In the genomic region with DNA sequence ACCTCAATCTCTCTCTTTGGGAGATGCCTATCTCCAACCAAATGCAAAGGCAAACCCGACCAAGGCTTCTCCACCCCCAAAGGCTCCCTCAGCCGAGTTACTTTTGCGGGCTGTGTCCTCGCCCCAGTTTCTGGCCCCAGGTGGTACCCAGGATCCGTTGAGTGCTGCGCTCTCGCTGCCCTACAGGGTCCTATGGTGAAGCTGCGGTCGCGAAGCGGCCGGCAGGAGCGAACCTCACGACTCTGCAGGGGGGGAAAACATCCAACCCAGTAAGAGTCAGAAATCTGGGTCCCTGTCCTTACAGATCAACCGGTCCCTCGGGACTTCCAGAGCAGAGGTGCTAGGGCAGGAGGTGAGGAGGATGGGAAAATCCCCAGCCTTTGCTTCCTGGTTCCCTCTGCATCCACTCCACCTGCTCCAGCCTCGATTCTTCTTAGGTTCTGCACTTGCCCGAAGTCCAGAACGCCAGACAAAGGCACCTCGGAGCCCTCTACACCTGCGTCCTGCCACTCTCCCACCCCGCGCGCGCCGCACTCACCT, we compare ENCODE assay signal across 8 cellular contexts. TPM values are rescaled to one million over a fixed set of nuclear protein-coding genes. Genes with fewer than 3 reads are reported as not detected.
DNase-seq lines count a peak whose midpoint lies in the region; ATAC-seq and TF ChIP-seq lines count a peak whose summit lies in the region.

No MANE protein-coding gene starts in this region.

- peaks cover 33% of the 10 kb centered on the region for H3K27me3 ChIP-seq in IMR-90 (ENCODE audit: control insufficient read depth, insufficient read depth, low read length)
- H3K27me3 ChIP-seq in muscle layer of duodenum (ENCODE audit: low read depth, low read length), result no peaks in the 10 kb centered on the region

- H3K9me3 ChIP-seq in IMR-90 (ENCODE audit: control insufficient read depth, insufficient read depth, low read length), result no peaks in the 10 kb centered on the region
- H3K9me3 ChIP-seq in muscle layer of duodenum (ENCODE audit: control insufficient read depth in 1 of 2, low read length in 2 of 2), result no peaks in the 10 kb centered on the region

- no peak overlapping the region for H3K9ac ChIP-seq in IMR-90 (ENCODE audit: low read depth, low read length)

- H3K4me3 ChIP-seq in IMR-90 (ENCODE audit: insufficient read depth, low read depth, low read length) (peak overlapping the region; percentile 17; the same call in 1 of the 2 replicates), muscle layer of duodenum (ENCODE audit: low read depth in 1 of 2, low read length in 2 of 2) (peak overlapping the region; percentile 71 to 77)

- H3K4ac ChIP-seq in IMR-90 (ENCODE audit: low read depth, low read length), result no peak overlapping the region

- 3% methylated on average over 15 of the region's 26 CpGs; no CpG with 5 or more reads in 1 of the 2 experiments for WGBS in IMR-90 (ENCODE audit: extremely low coverage in 2 of 2, insufficient read length in 1 of 2), 2 experiments

- intact Hi-C loops in activated CD4-positive, alpha-beta T cell treated with anti-CD3 and anti-CD28 coated beads, Interleukin-2, amount 10 ng/mL, durations not matched to agents 24 days and 14 days (cut with micrococcal nuclease), result loop anchor here (10.0 kb wide), 1 partner anchor 693 kb away; no protein-coding TSS in a partner anchor
- intact Hi-C loops in IMR-90 (cut with micrococcal nuclease), result loop anchor here (1.0 kb wide), 1 partner anchor 846 kb away; no protein-coding TSS in a partner anchor

- no peak overlapping the region for H2BK15ac ChIP-seq in IMR-90 (ENCODE audit: low read depth, low read length)

- dilution Hi-C loops in IMR-90 (cut with HindIII; ENCODE audit: low sequenced_read_pairs, unreplicated experiment), result no loop called here

- H3K36me3 ChIP-seq in IMR-90 (ENCODE audit: control insufficient read depth, insufficient read depth, low read length) (no peaks in the 10 kb centered on the region), muscle layer of duodenum (ENCODE audit: control insufficient read depth in 1 of 2, insufficient read depth in 2 of 2, low read length in 2 of 2) (no peaks in the 10 kb centered on the region)

- no peak overlapping the region for H2BK20ac ChIP-seq in IMR-90 (ENCODE audit: low read depth, low read length)

- no peak for TF ChIP-seq CTCF in IMR-90 (conservative IDR thresholded peaks at IDR 0.05; ENCODE audit: low read depth, low read length)

- no peak overlapping the region for H3K56ac ChIP-seq in IMR-90 (ENCODE audit: extremely low read depth, insufficient read depth, low read length)

- CTCF ChIA-PET in IMR-90 (lab: Yijun Ruan, JAX), result no interaction called here

- ATAC-seq in IMR-90 (ENCODE audit: low read depth), result no peak
- ATAC-seq in activated CD4-positive, CD25-positive, alpha-beta regulatory T cell treated with anti-CD3 and anti-CD28 coated beads, Interleukin-2, amount 50 U/mL, for 24 hours, result no peak

- no peak overlapping the region for H3K23ac ChIP-seq in IMR-90 (ENCODE audit: low read depth, low read length)

- H3K18ac ChIP-seq in IMR-90 (ENCODE audit: low read depth, low read length), result no peak overlapping the region

- H3K9me3 Mint-ChIP-seq in activated CD4-positive, alpha-beta T cell treated with anti-CD3 and anti-CD28 coated beads, Interleukin-2, amount 10 ng/mL, durations not matched to agents 24 days and 14 days, result no peaks in the 10 kb centered on the region

- DNase-seq in activated CD4-positive, alpha-beta T cell treated with anti-CD3 and anti-CD28 coated beads, Interleukin-2, amount 10 ng/mL, durations not matched to agents 24 days and 14 days, result no peak
- no peak for DNase-seq in activated CD4-positive, alpha-beta T cell treated with anti-CD3 and anti-CD28 coated beads, Interleukin-2, amount 50 U/mL, for 4 hours
- DNase-seq in IMR-90, result no peak
- no peak for DNase-seq in inferior parietal cortex (ENCODE audit: extremely low spot score)
- DNase-seq in NCI-H2029 treated with DMSO at 0.1 percent for 48 hours (lab: John Stamatoyannopoulos, UW), result no peak

- in situ Hi-C loops in IMR-90 (cut with MboI; ENCODE audit: low sequenced_read_pairs), result no loop called here

- no TSS peak for BruUV-seq in IMR-90 (replicated peaks; lab: Mats Ljungman, UMichigan)

- no peak overlapping the region for H3K14ac ChIP-seq in IMR-90 (replicated peaks; ENCODE audit: low read depth, low read length)

- peaks cover 8% of the 10 kb centered on the region for H3K4me1 Mint-ChIP-seq in activated CD4-positive, alpha-beta T cell treated with anti-CD3 and anti-CD28 coated beads, Interleukin-2, amount 10 ng/mL, durations not matched to agents 24 days and 14 days

- H3K4me1 ChIP-seq in IMR-90 (ENCODE audit: control insufficient read depth, insufficient read depth, low read length) (no peaks in the 10 kb centered on the region), muscle layer of duodenum (ENCODE audit: control insufficient read depth in 1 of 2, insufficient read depth in 2 of 2, low read length in 2 of 2) (peaks cover 0 to 21% of the 10 kb centered on the region in 2 donors)

- no peaks in the 10 kb centered on the region for H3K79me1 ChIP-seq in IMR-90 (ENCODE audit: low read depth in 1 of 2, low read length in 2 of 2)

- peak overlapping the region; percentile 14 for H2AFZ ChIP-seq in IMR-90 (replicated peaks; ENCODE audit: low read length, poor library complexity)

- H4K91ac ChIP-seq in IMR-90 (ENCODE audit: insufficient read depth, low read depth, low read length), result no peak overlapping the region

- TF ChIP-seq POLR2A in IMR-90 (IDR thresholded peaks at IDR 0.05; ENCODE audit: low read depth, low read length), result no peak

- H2BK120ac ChIP-seq in IMR-90 (ENCODE audit: low read depth, low read length), result no peak overlapping the region

- no peak for TF ChIP-seq RAD21 in IMR-90 (IDR thresholded peaks at IDR 0.05; ENCODE audit: low read length)

- H3K9me1 ChIP-seq in IMR-90 (ENCODE audit: insufficient read depth, low read length), result no peaks in the 10 kb centered on the region

- POLR2A ChIA-PET in IMR-90 (lab: Charles Lee; ENCODE audit: unreplicated experiment), result no interaction called here

- H3K4me2 ChIP-seq in IMR-90 (ENCODE audit: low read depth, low read length), result peak overlapping the region; percentile 16; the same call in 1 of the 2 replicates

- peak overlapping the region; percentile 70 for H3K4me3 Mint-ChIP-seq in activated CD4-positive, alpha-beta T cell treated with anti-CD3 and anti-CD28 coated beads, Interleukin-2, amount 10 ng/mL, durations not matched to agents 24 days and 14 days

- peaks cover 54% of the 10 kb centered on the region for H3K27me3 Mint-ChIP-seq in activated CD4-positive, alpha-beta T cell treated with anti-CD3 and anti-CD28 coated beads, Interleukin-2, amount 10 ng/mL, durations not matched to agents 24 days and 14 days

- H4K5ac ChIP-seq in IMR-90 (ENCODE audit: low read depth, low read length), result no peak overlapping the region

- H3K36me3 Mint-ChIP-seq in activated CD4-positive, alpha-beta T cell treated with anti-CD3 and anti-CD28 coated beads, Interleukin-2, amount 10 ng/mL, durations not matched to agents 24 days and 14 days (ENCODE audit: low read depth), result no peaks in the 10 kb centered on the region

- no peak overlapping the region for H4K8ac ChIP-seq in IMR-90 (ENCODE audit: low read depth in 2 of 2, low read length in 2 of 2)

- H2AK9ac ChIP-seq in IMR-90 (replicated peaks; ENCODE audit: low read depth, low read length, poor library complexity), result no peak overlapping the region

- no peaks in the 10 kb centered on the region for H4K20me1 ChIP-seq in IMR-90 (ENCODE audit: insufficient read depth, low read length)

- H2AK5ac ChIP-seq in IMR-90 (ENCODE audit: low read depth, low read length), result no peak overlapping the region

- H3K27ac ChIP-seq in IMR-90 (ENCODE audit: insufficient read depth, low read length) (no peak overlapping the region), cingulate gyrus (ENCODE audit: low read depth, low read length) (peak overlapping the region; percentile 19), muscle layer of duodenum (ENCODE audit: low read length) (no peak overlapping the region)

- no peak overlapping the region for H2BK5ac ChIP-seq in IMR-90 (ENCODE audit: low read depth, low read length, poor library complexity, severe bottlenecking)

- no peak overlapping the region for H3K27ac Mint-ChIP-seq in activated CD4-positive, alpha-beta T cell treated with anti-CD3 and anti-CD28 coated beads, Interleukin-2, amount 10 ng/mL, durations not matched to agents 24 days and 14 days

TF ChIP-seq in IMR-90, 13 proteins besides CTCF, POLR2A, EP300 and RAD21 (continues in another document):
- TF ChIP-seq, protein P1, sequence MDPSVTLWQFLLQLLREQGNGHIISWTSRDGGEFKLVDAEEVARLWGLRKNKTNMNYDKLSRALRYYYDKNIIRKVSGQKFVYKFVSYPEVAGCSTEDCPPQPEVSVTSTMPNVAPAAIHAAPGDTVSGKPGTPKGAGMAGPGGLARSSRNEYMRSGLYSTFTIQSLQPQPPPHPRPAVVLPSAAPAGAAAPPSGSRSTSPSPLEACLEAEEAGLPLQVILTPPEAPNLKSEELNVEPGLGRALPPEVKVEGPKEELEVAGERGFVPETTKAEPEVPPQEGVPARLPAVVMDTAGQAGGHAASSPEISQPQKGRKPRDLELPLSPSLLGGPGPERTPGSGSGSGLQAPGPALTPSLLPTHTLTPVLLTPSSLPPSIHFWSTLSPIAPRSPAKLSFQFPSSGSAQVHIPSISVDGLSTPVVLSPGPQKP (IDR thresholded peaks at IDR 0.05; ENCODE audit: borderline replicate concordance, low read depth, low read length), result no peak
- TF ChIP-seq RCOR1 (IDR thresholded peaks at IDR 0.05; ENCODE audit: insufficient replicate concordance, low read length), result no peak
- no peak for TF ChIP-seq MXI1 (IDR thresholded peaks at IDR 0.05; ENCODE audit: borderline replicate concordance, low read depth, low read length)
- no peak for TF ChIP-seq SMC3 (IDR thresholded peaks at IDR 0.05; ENCODE audit: low read depth, low read length)
- TF ChIP-seq MAZ (IDR thresholded peaks at IDR 0.05; ENCODE audit: borderline replicate concordance, low read depth, low read length), result no peak
- no peak for TF ChIP-seq CHD1 (IDR thresholded peaks at IDR 0.05; ENCODE audit: low read depth, low read length)
- TF ChIP-seq BHLHE40 (IDR thresholded peaks at IDR 0.05; ENCODE audit: low read depth, low read length), result no peak
- TF ChIP-seq FOS (IDR thresholded peaks at IDR 0.05; ENCODE audit: low read depth, low read length), result no peak
- no peak for TF ChIP-seq RFX5 (IDR thresholded peaks at IDR 0.05; ENCODE audit: low read depth, low read length)
- no peak for TF ChIP-seq MAFK (IDR thresholded peaks at IDR 0.05; ENCODE audit: low read depth, low read length)

RNA-seq across cellular contexts. Expression of a gene that starts 0.5 kb away (rescaled TPM):
- total RNA-seq in activated CD4-positive, alpha-beta T cell treated with anti-CD3 and anti-CD28 coated beads, Interleukin-2, amount 10 ng/mL, durations not matched to agents 24 days and 14 days, result 0.23 and 0.66 TPM in 2 replicates
- total RNA-seq in IMR-90 (2012; rRNA removed), result not detected in 2 replicates
- polyA plus RNA-seq in IMR-90 (2012; rRNA removed), result 0.09 TPM in 1 of 2 replicates, not detected in the other
- 0.01 TPM in 1 of 2 replicates, not detected in the other for polyA plus RNA-seq in IMR-90 (2012; cell fraction: cytosol; rRNA removed)
- 0.01 TPM in 2 replicates for polyA plus RNA-seq in IMR-90 (2012; cell fraction: nucleus; rRNA removed; ENCODE audit: low replicate concordance)
